Comparison of ENCODE assay signal across 21 cellular contexts in genomic region chr5:177234761-177235315, GRCh38.
"Had no signal": no experiment of that assay in that cellular context is flagged by ENCODE, and none has a peak within 500 bp of the region (broad histone marks: within the 10 kb centered on the region; RNA-seq: fewer than 3 reads in every experiment).

No MANE protein-coding gene starts in this region.

- FAIRE-seq: TTC549 had no signal

- H3K4me3 Mint-ChIP-seq: activated CD4-positive, alpha-beta memory T cell treated with anti-CD3 and anti-CD28 coated beads, Interleukin-2, amount 10 ng/mL, durations not matched to agents 7 days and 5 days; activated CD4-positive, alpha-beta T cell treated with anti-CD3 and anti-CD28 coated beads for 36 hours; activated CD8-positive, alpha-beta memory T cell treated with anti-CD3 and anti-CD28 coated beads, Interleukin-2, amount 10 ng/mL, durations not matched to agents 7 days and 5 days; activated naive CD8-positive, alpha-beta T cell treated with anti-CD3 and anti-CD28 coated beads, Interleukin-2, amount 50 U/mL, for 24 hours; natural killer cell treated with Interleukin-12 subunit alpha and Interleukin-12 subunit beta and Interleukin-15 and Interleukin-18, amount 100 ng/mL, for 72 hours; WTC11 had no signal

- H3K4me3 ChIP-seq: hepatocyte, thyroid gland had no signal

- H3K27me3 Mint-ChIP-seq: activated CD4-positive, alpha-beta memory T cell treated with anti-CD3 and anti-CD28 coated beads, Interleukin-2, amount 10 ng/mL, durations not matched to agents 7 days and 5 days; activated CD4-positive, alpha-beta T cell treated with anti-CD3 and anti-CD28 coated beads for 36 hours; activated CD8-positive, alpha-beta memory T cell treated with anti-CD3 and anti-CD28 coated beads, Interleukin-2, amount 10 ng/mL, durations not matched to agents 7 days and 5 days; activated naive CD8-positive, alpha-beta T cell treated with anti-CD3 and anti-CD28 coated beads, Interleukin-2, amount 50 U/mL, for 24 hours; natural killer cell treated with Interleukin-12 subunit alpha and Interleukin-12 subunit beta and Interleukin-15 and Interleukin-18, amount 100 ng/mL, for 72 hours had no signal

- H3K9me3 ChIP-seq: thyroid gland had no signal

- H3K27ac ChIP-seq: hepatocyte, thyroid gland had no signal

- H3K27ac Mint-ChIP-seq: activated CD4-positive, alpha-beta memory T cell treated with anti-CD3 and anti-CD28 coated beads, Interleukin-2, amount 10 ng/mL, durations not matched to agents 7 days and 5 days; activated CD8-positive, alpha-beta memory T cell treated with anti-CD3 and anti-CD28 coated beads, Interleukin-2, amount 10 ng/mL, durations not matched to agents 7 days and 5 days; natural killer cell treated with Interleukin-12 subunit alpha and Interleukin-12 subunit beta and Interleukin-15 and Interleukin-18, amount 100 ng/mL, for 72 hours had no signal

- H2AFZ ChIP-seq: hepatocyte had no signal

- ATAC-seq: activated CD4-positive, alpha-beta T cell treated with anti-CD3 and anti-CD28 coated beads for 36 hours; activated CD8-positive, alpha-beta memory T cell treated with anti-CD3 and anti-CD28 coated beads, Interleukin-2, amount 10 ng/mL, durations not matched to agents 7 days and 5 days; activated naive CD8-positive, alpha-beta T cell treated with anti-CD3 and anti-CD28 coated beads, Interleukin-2, amount 50 U/mL, for 24 hours; esophagus mucosa; natural killer cell treated with Interleukin-12 subunit alpha and Interleukin-12 subunit beta and Interleukin-15 and Interleukin-18, amount 100 ng/mL, for 72 hours; WTC11 had no signal

- H3K9me3 Mint-ChIP-seq: activated CD4-positive, alpha-beta memory T cell treated with anti-CD3 and anti-CD28 coated beads, Interleukin-2, amount 10 ng/mL, durations not matched to agents 7 days and 5 days; activated naive CD8-positive, alpha-beta T cell treated with anti-CD3 and anti-CD28 coated beads, Interleukin-2, amount 50 U/mL, for 24 hours; natural killer cell treated with Interleukin-12 subunit alpha and Interleukin-12 subunit beta and Interleukin-15 and Interleukin-18, amount 100 ng/mL, for 72 hours; WTC11 had no signal

- DNase-seq: activated CD4-positive, alpha-beta memory T cell treated with anti-CD3 and anti-CD28 coated beads, Interleukin-2, amount 10 ng/mL, durations not matched to agents 7 days and 5 days; activated CD4-positive, alpha-beta T cell treated with anti-CD3 and anti-CD28 coated beads for 36 hours; activated CD8-positive, alpha-beta memory T cell treated with anti-CD3 and anti-CD28 coated beads, Interleukin-2, amount 10 ng/mL, durations not matched to agents 7 days and 5 days; activated naive CD4-positive, alpha-beta T cell treated with Interleukin-2 at 50 U/mL for 16 hours; activated naive CD8-positive, alpha-beta T cell treated with anti-CD3 and anti-CD28 coated beads, Interleukin-2, amount 50 U/mL, for 24 hours; aorta; cerebellar nuclear complex; effector CD4-positive, alpha-beta T cell; mesendoderm; nucleus accumbens; retina; stimulated activated CD4-positive, alpha-beta T cell treated with anti-CD3 and anti-CD28 coated beads, Interleukin-12 subunit alpha, Interleukin-12 subunit beta, amount 100 ng/mL, for 4 hours; stimulated activated CD4-positive, alpha-beta T cell treated with anti-CD3 and anti-CD28 coated beads, Interleukin-1b, Interleukin-23, amount 100 ng/mL, for 48 hours; stimulated activated CD8-positive, alpha-beta memory T cell treated with anti-CD3 and anti-CD28 coated beads, Interleukin-4, amount 100 ng/mL, for 48 hours; stimulated activated naive CD4-positive, alpha-beta T cell treated with Interleukin-2 at 50 U/mL for 16 hours; thyroid gland had no signal

- H3K4me2 ChIP-seq: hepatocyte had no signal

- H3K27me3 ChIP-seq: hepatocyte, thyroid gland had no signal
